Comparison of ENCODE assay signal across 8 cellular contexts in the genomic region with DNA sequence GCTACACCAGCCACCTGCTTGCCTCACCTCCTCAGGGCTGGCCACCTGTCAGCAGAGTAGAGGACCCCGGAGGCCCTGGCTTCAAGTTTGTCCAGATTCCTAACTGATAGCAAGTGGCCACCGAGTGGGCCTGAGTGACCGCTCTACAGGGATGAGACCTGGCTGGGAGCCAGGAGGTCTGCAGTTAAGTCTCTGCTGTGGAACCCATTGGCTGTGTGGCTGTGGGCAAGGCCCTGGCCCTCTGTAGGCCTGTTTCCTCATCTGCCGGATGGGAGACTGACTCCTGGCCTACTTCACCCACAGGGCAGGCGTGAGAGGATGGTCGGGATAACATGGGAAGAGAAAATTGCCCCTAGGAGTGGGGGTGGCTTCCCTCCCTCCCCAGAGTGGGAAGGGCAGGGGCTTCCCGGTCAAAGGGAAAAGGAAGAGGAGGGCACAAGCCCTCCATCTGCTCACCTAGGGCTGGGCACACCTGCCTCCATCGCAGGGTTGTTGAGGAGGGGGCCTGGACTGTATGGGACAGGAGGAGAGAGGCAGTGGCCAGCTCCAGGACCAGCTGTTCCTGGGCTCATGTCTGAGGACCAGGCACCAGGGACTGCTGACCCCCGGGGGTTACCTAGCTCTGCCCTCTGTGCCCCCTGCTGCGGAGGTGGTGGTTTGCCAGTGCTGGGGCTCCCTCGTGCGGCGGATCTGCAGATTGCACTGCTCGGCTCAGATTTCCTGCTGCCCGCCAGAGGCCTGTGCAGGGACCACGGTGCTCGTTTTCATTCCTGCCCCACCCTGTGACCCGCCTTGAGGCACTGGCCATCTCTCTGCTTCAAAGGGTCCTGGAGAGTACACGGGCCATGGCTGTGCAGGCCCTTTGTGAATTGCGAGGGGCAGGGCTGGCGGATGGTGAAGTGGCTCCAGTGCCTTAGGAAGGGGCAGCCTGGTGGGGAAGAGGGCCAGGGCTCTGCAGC. TPM values are rescaled to one million over a fixed set of nuclear protein-coding genes. Genes with fewer than 3 reads are reported as not detected.
DNase-seq lines count a peak whose midpoint lies in the region; ATAC-seq, FAIRE-seq and TF ChIP-seq lines count a peak whose summit lies in the region.

No MANE protein-coding gene starts in this region.

- no peak for TF ChIP-seq POLR2A in GM12892 (IDR thresholded peaks at IDR 0.05; ENCODE audit: low read depth, low read length)

- peak; percentile 91 for TF ChIP-seq CTCF in 22Rv1 (IDR thresholded peaks at IDR 0.05)

- H3K27ac ChIP-seq in 22Rv1: no peak overlapping the region

- peak; percentile 88 for FAIRE-seq in GM12892 (lab: Jason Lieb, UNC)

- DNase-seq in GM12892 (ENCODE audit: insufficient read length): peak; percentile 83
- DNase-seq in NCI-H2196 (lab: John Stamatoyannopoulos, UW; ENCODE audit: unreplicated experiment): peak; percentile 72
- peak; percentile 86 to 88 for DNase-seq in activated CD4-positive, alpha-beta T cell treated with anti-CD3 and anti-CD28 coated beads, Interleukin-2, amount 50 U/mL, for 48 hours
- peak; percentile 91 for DNase-seq in ecto neural progenitor cell (ENCODE audit: low spot score)
- peak; percentile 92 for DNase-seq in mesenteric fat pad (ENCODE audit: low spot score)
- DNase-seq in stimulated activated CD8-positive, alpha-beta memory T cell treated with anti-CD3 and anti-CD28 coated beads, Interleukin-4, amount 100 ng/mL, for 48 hours: peak; percentile 93

- ATAC-seq in GM19351 (IDR thresholded peaks at IDR 0.05; ENCODE audit: unreplicated experiment): no peak

RNA-seq across cellular contexts. Expression of a gene that starts 9.1 kb away (rescaled TPM):
- 35.9 TPM for polyA plus RNA-seq in GM12892 (2012; ENCODE audit: missing spikeins)
- total RNA-seq in mesenteric fat pad: 53.8 TPM

RNA-seq across cellular contexts. Expression of a gene that starts 10.6 kb away (rescaled TPM):
- polyA plus RNA-seq in GM12892 (2012; ENCODE audit: missing spikeins): 0.89 TPM
- total RNA-seq in mesenteric fat pad: 108 TPM

RNA-seq across cellular contexts. Expression of a gene that starts 48.6 kb away (rescaled TPM):
- polyA plus RNA-seq in GM12892 (2012; ENCODE audit: missing spikeins): 4.7 TPM
- not detected for total RNA-seq in mesenteric fat pad
